13 cellular contexts compared by ENCODE assay signal in the genomic region with DNA sequence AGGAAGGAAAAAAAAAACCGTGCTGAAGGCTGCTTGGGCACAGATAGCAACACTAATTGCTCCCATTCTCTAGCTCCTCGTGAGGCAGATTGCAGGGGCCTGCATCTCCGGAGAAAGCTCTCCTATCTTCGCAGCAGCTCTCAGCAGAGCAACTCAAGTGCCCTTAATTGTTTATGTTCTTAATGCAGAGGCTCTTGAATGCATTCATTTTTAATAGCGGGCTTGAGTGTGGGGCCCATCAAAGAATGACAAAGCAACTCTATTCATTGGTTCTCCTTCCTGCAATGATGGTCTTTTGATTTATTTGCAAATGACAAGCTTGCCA. TPM values are rescaled to one million over a fixed set of nuclear protein-coding genes. Genes with fewer than 3 reads are reported as not detected.
DNase-seq lines count a peak whose midpoint lies in the region; ATAC-seq and TF ChIP-seq lines count a peak whose summit lies in the region.
"Had no signal": no experiment of that assay in that cellular context is flagged by ENCODE, and none has a peak within 500 bp of the region (broad histone marks: within the 10 kb centered on the region; RNA-seq: fewer than 3 reads in every experiment).

No MANE protein-coding gene starts in this region.

- 7 to 10% methylated on average over 2 to 5 of the region's 5 CpGs for WGBS in gastroesophageal sphincter (ENCODE audit: low coverage in 1 of 2), 2 donors

- CTCF ChIA-PET in HEK293 (lab: Yijun Ruan, JAX), result no interaction called here

- no peak overlapping the region for H3K27ac ChIP-seq in HEK293 (ENCODE audit: extremely low read depth, low read depth, low read length)
- peak overlapping the region in 3 of 4 donors; percentile 18 to 68 (median 45) for H3K27ac ChIP-seq in gastroesophageal sphincter
- H3K27ac ChIP-seq in gastrocnemius medialis, result peak overlapping the region; percentile 58 to 67 (median 62)
- H3K27ac ChIP-seq: brain microvascular endothelial cell, SJCRH30 had no signal

- H3K9me3 ChIP-seq in HEK293 (ENCODE audit: control insufficient read depth, insufficient read depth, low read depth, low read length) (no peaks in the 10 kb centered on the region), gastroesophageal sphincter (no peaks in the 10 kb centered on the region), gastrocnemius medialis (no peaks in the 10 kb centered on the region)

- intact Hi-C loops in gastrocnemius medialis (cut with DNase I; ENCODE audit: low total_unique reads), result no loop called here

- peaks cover 29% of the 10 kb centered on the region for H3K4me1 ChIP-seq in HEK293 (ENCODE audit: control insufficient read depth, insufficient read depth, low read length)
- H3K4me1 ChIP-seq in gastroesophageal sphincter, result peaks cover 9 to 84% (median 54%) of the 10 kb centered on the region in 3 donors
- H3K4me1 ChIP-seq in gastrocnemius medialis, result peaks cover 61 to 80% of the 10 kb centered on the region in 2 donors

- TF ChIP-seq POLR2A in gastroesophageal sphincter (IDR thresholded peaks at IDR 0.05) (no peak), gastrocnemius medialis (IDR thresholded peaks at IDR 0.05) (no peak)

- DNase-seq in NCI-H2171 treated with DMSO at 0.1 percent for 48 hours (lab: John Stamatoyannopoulos, UW) (peak; percentile 76), gastrocnemius medialis (no peak), mesenteric fat pad (ENCODE audit: low spot score) (no peak)
- no peak for DNase-seq in stimulated activated CD4-positive, alpha-beta T cell treated with anti-CD3 and anti-CD28 coated beads, Interleukin-4, amount 100 ng/mL, for 24 hours
- DNase-seq: activated T-cell treated with anti-CD3 and anti-CD28 coated beads, Interleukin-2, amount 50 U/mL, for 4 hours; brain microvascular endothelial cell; KBM-7; SJCRH30 had no signal

- TF ChIP-seq CTCF in HEK293 (tag by site-specific recombination; IDR thresholded peaks at IDR 0.05), result no peak
- TF ChIP-seq CTCF in gastroesophageal sphincter (IDR thresholded peaks at IDR 0.05), result no peak
- TF ChIP-seq CTCF in gastrocnemius medialis (IDR thresholded peaks at IDR 0.05 in 4 of 5, conservative IDR thresholded peaks at IDR 0.05 in 1 of 5), result no peak

- POLR2A ChIA-PET in HEK293 (lab: Yijun Ruan, JAX), result no interaction called here

- peaks cover 20 to 39% of the 10 kb centered on the region in 2 experiments for H3K36me3 ChIP-seq in HEK293 (ENCODE audit: control insufficient read depth in 2 of 2, insufficient read depth in 1 of 2, low read length in 2 of 2)
- no peaks in the 10 kb centered on the region for H3K36me3 ChIP-seq in gastroesophageal sphincter
- no peaks in the 10 kb centered on the region for H3K36me3 ChIP-seq in gastrocnemius medialis
- H3K36me3 ChIP-seq: brain microvascular endothelial cell had no signal

- TF ChIP-seq EP300 in gastroesophageal sphincter (IDR thresholded peaks at IDR 0.05), result no peak

- ATAC-seq in gastroesophageal sphincter, result no peak
- peak in 1 of 2 donors; percentile 19 for ATAC-seq in gastrocnemius medialis
- no peak for ATAC-seq in GM19324 (IDR thresholded peaks at IDR 0.05; ENCODE audit: low FRiP score, unreplicated experiment)
- ATAC-seq: activated CD4-positive, CD25-positive, alpha-beta regulatory T cell treated with anti-CD3 and anti-CD28 coated beads, Interleukin-2, amount 50 U/mL, for 24 hours; activated T-cell treated with anti-CD3 and anti-CD28 coated beads, Interleukin-2, amount 50 U/mL, for 4 hours; stimulated activated effector memory CD8-positive, alpha-beta T cell treated with anti-CD3 and anti-CD28 coated beads, Interleukin-12 subunit alpha, Interleukin-12 subunit beta, amount 100 ng/mL, for 72 hours had no signal

- no peak overlapping the region for H3K4me3 ChIP-seq in HEK293 (ENCODE audit: low read depth, low read length)
- H3K4me3 ChIP-seq in gastroesophageal sphincter, result no peak overlapping the region
- peak overlapping the region in 1 of 4 donors; percentile 8 for H3K4me3 ChIP-seq in gastrocnemius medialis
- H3K4me3 ChIP-seq: SJCRH30 had no signal

- in situ Hi-C loops in gastrocnemius medialis (cut with MboI; ENCODE audit: low sequenced_read_pairs in 4 of 4), result no loop called here

- H3K27me3 ChIP-seq in gastroesophageal sphincter (no peaks in the 10 kb centered on the region), gastrocnemius medialis (no peaks in the 10 kb centered on the region)
- H3K27me3 ChIP-seq: brain microvascular endothelial cell, SJCRH30 had no signal

TF ChIP-seq in HEK293, 187 proteins besides CTCF, POLR2A, EP300 and RAD21 (continues in another document):
- TF ChIP-seq, protein P1, sequence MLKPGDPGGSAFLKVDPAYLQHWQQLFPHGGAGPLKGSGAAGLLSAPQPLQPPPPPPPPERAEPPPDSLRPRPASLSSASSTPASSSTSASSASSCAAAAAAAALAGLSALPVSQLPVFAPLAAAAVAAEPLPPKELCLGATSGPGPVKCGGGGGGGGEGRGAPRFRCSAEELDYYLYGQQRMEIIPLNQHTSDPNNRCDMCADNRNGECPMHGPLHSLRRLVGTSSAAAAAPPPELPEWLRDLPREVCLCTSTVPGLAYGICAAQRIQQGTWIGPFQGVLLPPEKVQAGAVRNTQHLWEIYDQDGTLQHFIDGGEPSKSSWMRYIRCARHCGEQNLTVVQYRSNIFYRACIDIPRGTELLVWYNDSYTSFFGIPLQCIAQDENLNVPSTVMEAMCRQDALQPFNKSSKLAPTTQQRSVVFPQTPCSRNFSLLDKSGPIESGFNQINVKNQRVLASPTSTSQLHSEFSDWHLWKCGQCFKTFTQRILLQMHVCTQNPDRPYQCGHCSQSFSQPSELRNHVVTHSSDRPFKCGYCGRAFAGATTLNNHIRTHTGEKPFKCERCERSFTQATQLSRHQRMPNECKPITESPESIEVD (tag by site-specific recombination; IDR thresholded peaks at IDR 0.05), result no peak
- TF ChIP-seq RBAK (tag by site-specific recombination; IDR thresholded peaks at IDR 0.05), result no peak
- TF ChIP-seq ZNF426 (tag by site-specific recombination; IDR thresholded peaks at IDR 0.05), result no peak
- no peak for TF ChIP-seq IKZF3 (tag by site-specific recombination; IDR thresholded peaks at IDR 0.05)
- TF ChIP-seq ZFP69B (tag by site-specific recombination; IDR thresholded peaks at IDR 0.05), result peak; percentile 56
- TF ChIP-seq, protein P2, sequence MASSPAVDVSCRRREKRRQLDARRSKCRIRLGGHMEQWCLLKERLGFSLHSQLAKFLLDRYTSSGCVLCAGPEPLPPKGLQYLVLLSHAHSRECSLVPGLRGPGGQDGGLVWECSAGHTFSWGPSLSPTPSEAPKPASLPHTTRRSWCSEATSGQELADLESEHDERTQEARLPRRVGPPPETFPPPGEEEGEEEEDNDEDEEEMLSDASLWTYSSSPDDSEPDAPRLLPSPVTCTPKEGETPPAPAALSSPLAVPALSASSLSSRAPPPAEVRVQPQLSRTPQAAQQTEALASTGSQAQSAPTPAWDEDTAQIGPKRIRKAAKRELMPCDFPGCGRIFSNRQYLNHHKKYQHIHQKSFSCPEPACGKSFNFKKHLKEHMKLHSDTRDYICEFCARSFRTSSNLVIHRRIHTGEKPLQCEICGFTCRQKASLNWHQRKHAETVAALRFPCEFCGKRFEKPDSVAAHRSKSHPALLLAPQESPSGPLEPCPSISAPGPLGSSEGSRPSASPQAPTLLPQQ (tag by site-specific recombination; IDR thresholded peaks at IDR 0.05), result peak; percentile 80
- 0 out of 2 replicates have a peak, but pooled peaks have one; percentile 31 for TF ChIP-seq TCF7L2 (IDR thresholded peaks at IDR 0.05; ENCODE audit: borderline replicate concordance, low read depth, low read length)
- TF ChIP-seq ZNF624 (tag by site-specific recombination; IDR thresholded peaks at IDR 0.05), result no peak
- 0 out of 2 replicates have a peak, but pooled peaks have one; percentile 15 for TF ChIP-seq ZEB2 (tag by site-specific recombination; IDR thresholded peaks at IDR 0.05)
- no peak for TF ChIP-seq GLIS1 (tag by site-specific recombination; IDR thresholded peaks at IDR 0.05)
- TF ChIP-seq, protein P3, sequence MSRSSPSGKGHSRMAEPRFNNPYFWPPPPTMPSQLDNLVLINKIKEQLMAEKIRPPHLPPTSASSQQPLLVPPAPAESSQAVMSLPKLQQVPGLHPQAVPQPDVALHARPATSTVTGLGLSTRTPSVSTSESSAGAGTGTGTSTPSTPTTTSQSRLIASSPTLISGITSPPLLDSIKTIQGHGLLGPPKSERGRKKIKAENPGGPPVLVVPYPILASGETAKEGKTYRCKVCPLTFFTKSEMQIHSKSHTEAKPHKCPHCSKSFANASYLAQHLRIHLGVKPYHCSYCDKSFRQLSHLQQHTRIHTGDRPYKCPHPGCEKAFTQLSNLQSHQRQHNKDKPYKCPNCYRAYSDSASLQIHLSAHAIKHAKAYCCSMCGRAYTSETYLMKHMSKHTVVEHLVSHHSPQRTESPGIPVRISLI (tag by site-specific recombination; IDR thresholded peaks at IDR 0.05), result no peak
- TF ChIP-seq ZNF174 (tag by site-specific recombination; IDR thresholded peaks at IDR 0.05), result no peak
- no peak for TF ChIP-seq KLF1 (tag by site-specific recombination; IDR thresholded peaks at IDR 0.05)
- TF ChIP-seq KLF10 (tag by site-specific recombination; IDR thresholded peaks at IDR 0.05), result peak; percentile 15; the same call in 1 of the 2 replicates
- TF ChIP-seq ZNF792 (tag by site-specific recombination; IDR thresholded peaks at IDR 0.05), result no peak
- no peak for TF ChIP-seq MZF1 (tag by site-specific recombination; IDR thresholded peaks at IDR 0.05; ENCODE audit: borderline replicate concordance)
- no peak for TF ChIP-seq REPIN1 (tag by site-specific recombination; IDR thresholded peaks at IDR 0.05; ENCODE audit: low read depth)
- TF ChIP-seq ZBTB8A (tag by site-specific recombination; IDR thresholded peaks at IDR 0.05), result peak; percentile 42
- TF ChIP-seq FEZF1 (tag by site-specific recombination; IDR thresholded peaks at IDR 0.05), result peak; percentile 61; the same call in 1 of the 2 replicates
- TF ChIP-seq GFI1B (tag by site-specific recombination; IDR thresholded peaks at IDR 0.05), result no peak
- TF ChIP-seq GLI4 (tag by site-specific recombination; IDR thresholded peaks at IDR 0.05), result no peak
- no peak for TF ChIP-seq ZNF658 (tag by site-specific recombination; IDR thresholded peaks at IDR 0.05)
- no peak for TF ChIP-seq ZFHX2 (tag by site-specific recombination; conservative IDR thresholded peaks at IDR 0.05)
- peak; percentile 51; the same call in 1 of the 2 replicates for TF ChIP-seq TRIM28 (IDR thresholded peaks at IDR 0.05; ENCODE audit: borderline replicate concordance, low read length)

RNA-seq across cellular contexts. Expression of a gene that starts 23.9 kb away (rescaled TPM):
- total RNA-seq in gastroesophageal sphincter, result 10 to 100 TPM; 43.6 to 86.2 (median 68.2) TPM
- 100 to 1,000 TPM in 1 of 4 donors, 10 to 100 TPM in 3; 32.0 to 159 (median 55.4) TPM for total RNA-seq in gastrocnemius medialis
- total RNA-seq in mesenteric fat pad, result 115 TPM
